1 cellular context compared by ENCODE assay signal in genomic region chrX:40531056-40531826, GRCh38.
TF ChIP-seq lines count a peak whose summit lies in the region.

No MANE protein-coding gene starts in this region.

TF ChIP-seq in HEK293, 187 proteins besides CTCF, POLR2A, EP300 and RAD21 (continued from another document and continues in another):
- TF ChIP-seq PATZ1 (tag by site-specific recombination; IDR thresholded peaks at IDR 0.05) = 0 out of 2 replicates have a peak, but pooled peaks have one; percentile 21
- no peak for TF ChIP-seq ZNF626 (tag by site-specific recombination; IDR thresholded peaks at IDR 0.05)
- peak; percentile 67; the same call in 1 of the 2 replicates for TF ChIP-seq ZNF843 (tag by site-specific recombination; IDR thresholded peaks at IDR 0.05)
- TF ChIP-seq ZNF10 (tag by site-specific recombination; IDR thresholded peaks at IDR 0.05) = no peak
- TF ChIP-seq ZNF157 (tag by site-specific recombination; IDR thresholded peaks at IDR 0.05) = no peak
- TF ChIP-seq ZNF621 (tag by site-specific recombination; IDR thresholded peaks at IDR 0.05) = no peak
- TF ChIP-seq ZNF580 (tag by site-specific recombination; IDR thresholded peaks at IDR 0.05) = no peak
- TF ChIP-seq ZNF311 (tag by site-specific recombination; IDR thresholded peaks at IDR 0.05; ENCODE audit: borderline replicate concordance) = no peak
- TF ChIP-seq ZNF596 (tag by site-specific recombination; IDR thresholded peaks at IDR 0.05) = no peak
- no peak for TF ChIP-seq ZNF677 (tag by site-specific recombination; IDR thresholded peaks at IDR 0.05)
- TF ChIP-seq ZBTB10 (tag by site-specific recombination; IDR thresholded peaks at IDR 0.05) = no peak
- TF ChIP-seq ZNF707 (tag by site-specific recombination; IDR thresholded peaks at IDR 0.05) = no peak
- TF ChIP-seq HOXA7 (CRISPR knock-in tag; IDR thresholded peaks at IDR 0.05; ENCODE audit: borderline replicate concordance) = no peak
- no peak for TF ChIP-seq ZNF394 (tag by site-specific recombination; IDR thresholded peaks at IDR 0.05; ENCODE audit: borderline replicate concordance)
- TF ChIP-seq RBAK (tag by site-specific recombination; IDR thresholded peaks at IDR 0.05) = no peak
- no peak for TF ChIP-seq ZNF513 (tag by site-specific recombination; IDR thresholded peaks at IDR 0.05)
- no peak for TF ChIP-seq ZBTB1 (tag by site-specific recombination; IDR thresholded peaks at IDR 0.05)
- TF ChIP-seq YY1 (tag by site-specific recombination; IDR thresholded peaks at IDR 0.05) = no peak
- no peak for TF ChIP-seq ZNF148 (tag by site-specific recombination; IDR thresholded peaks at IDR 0.05; ENCODE audit: borderline replicate concordance)
- TF ChIP-seq ZNF449 (tag by site-specific recombination; IDR thresholded peaks at IDR 0.05) = peak; percentile 96
- TF ChIP-seq ZNF473 (tag by site-specific recombination; IDR thresholded peaks at IDR 0.05) = no peak
- no peak for TF ChIP-seq ZNF645 (tag by site-specific recombination; IDR thresholded peaks at IDR 0.05)
- no peak for TF ChIP-seq ZNF2 (tag by site-specific recombination; IDR thresholded peaks at IDR 0.05)
- TF ChIP-seq ZSCAN16 (tag by site-specific recombination; IDR thresholded peaks at IDR 0.05) = no peak
- no peak for TF ChIP-seq ZNF48 (tag by site-specific recombination; IDR thresholded peaks at IDR 0.05)
- TF ChIP-seq ZNF529 (tag by site-specific recombination; IDR thresholded peaks at IDR 0.05; ENCODE audit: insufficient replicate concordance) = no peak
- no peak for TF ChIP-seq ZNF221 (tag by site-specific recombination; IDR thresholded peaks at IDR 0.05; ENCODE audit: borderline replicate concordance)
- no peak for TF ChIP-seq MEIS1 (CRISPR knock-in tag; IDR thresholded peaks at IDR 0.05; ENCODE audit: borderline replicate concordance)
- no peak for TF ChIP-seq ELK4 (IDR thresholded peaks at IDR 0.05; ENCODE audit: borderline replicate concordance, low read depth, low read length)
- TF ChIP-seq PRDM10 (tag by site-specific recombination; IDR thresholded peaks at IDR 0.05) = peak; percentile 33; the same call in 1 of the 2 replicates
- no peak for TF ChIP-seq ZNF654 (tag by site-specific recombination; IDR thresholded peaks at IDR 0.05; ENCODE audit: low read depth)
- no peak for TF ChIP-seq ZNF133 (tag by site-specific recombination; IDR thresholded peaks at IDR 0.05)
- no peak for TF ChIP-seq SALL2 (tag by site-specific recombination; IDR thresholded peaks at IDR 0.05; ENCODE audit: borderline replicate concordance)
- TF ChIP-seq KLF10 (tag by site-specific recombination; IDR thresholded peaks at IDR 0.05) = no peak
- no peak for TF ChIP-seq ZNF24 (tag by site-specific recombination; IDR thresholded peaks at IDR 0.05)
- 0 out of 2 replicates have a peak, but pooled peaks have one; percentile 6 for TF ChIP-seq ZBTB11 (tag by site-specific recombination; conservative IDR thresholded peaks at IDR 0.05; ENCODE audit: low read depth)
- no peak for TF ChIP-seq ZNF623 (tag by site-specific recombination; IDR thresholded peaks at IDR 0.05)
- no peak for TF ChIP-seq GLI4 (tag by site-specific recombination; IDR thresholded peaks at IDR 0.05)
- TF ChIP-seq ZNF600 (tag by site-specific recombination; IDR thresholded peaks at IDR 0.05) = no peak
- TF ChIP-seq ZNF274 (IDR thresholded peaks at IDR 0.05; ENCODE audit: low read length) = no peak
- no peak for TF ChIP-seq ZNF274 (tag by site-specific recombination; IDR thresholded peaks at IDR 0.05; ENCODE audit: borderline replicate concordance)
